In the genomic region with DNA sequence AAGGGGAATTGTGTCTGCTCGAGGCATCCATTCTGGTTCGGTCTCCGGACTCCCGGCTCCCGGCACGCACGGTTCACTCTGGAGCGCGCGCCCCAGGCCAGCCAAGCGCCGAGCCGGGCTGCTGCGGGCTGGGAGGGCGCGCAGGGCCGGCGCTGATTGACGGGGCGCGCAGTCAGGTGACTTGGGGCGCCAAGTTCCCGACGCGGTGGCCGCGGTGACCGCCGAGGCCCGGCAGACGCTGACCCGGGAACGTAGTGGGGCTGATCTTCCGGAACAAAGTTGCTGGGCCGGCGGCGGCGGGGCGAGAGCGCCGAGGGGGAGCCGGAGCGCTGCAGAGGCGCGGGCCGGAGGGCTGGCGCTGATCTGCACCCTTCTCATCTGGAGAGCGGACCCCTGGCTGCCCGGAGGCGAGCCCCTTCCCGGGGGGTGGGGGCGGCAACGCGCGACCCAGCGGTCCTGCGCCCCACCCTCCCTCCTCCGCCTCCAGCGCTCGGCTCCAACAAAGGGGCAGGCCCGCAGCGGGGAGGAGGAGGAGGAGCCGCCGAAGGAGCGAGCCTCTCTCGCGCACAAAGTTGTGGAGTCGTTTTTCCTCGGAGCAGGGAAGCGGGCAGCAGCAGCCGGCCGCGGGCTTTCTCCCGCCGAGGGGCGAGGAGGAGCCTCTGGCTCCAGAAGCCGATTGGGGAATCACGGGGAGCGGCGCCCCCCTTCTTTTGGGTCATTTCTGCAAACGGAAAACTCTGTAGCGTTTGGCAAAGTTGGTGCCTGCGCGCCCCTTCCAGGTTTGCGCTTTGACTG, we compare ENCODE assay signal across 1 cellular context.
TF ChIP-seq lines count a peak whose summit lies in the region.

Gene UTRN (plus strand): TSS at position 583 of the 795 bp plus-strand sequence. CDS start 6,494 bp downstream, outside the sequence.

TF ChIP-seq in HepG2, 621 proteins besides CTCF, POLR2A, EP300 and RAD21 (continued from another document and continues in another):
- TF ChIP-seq, protein P1, sequence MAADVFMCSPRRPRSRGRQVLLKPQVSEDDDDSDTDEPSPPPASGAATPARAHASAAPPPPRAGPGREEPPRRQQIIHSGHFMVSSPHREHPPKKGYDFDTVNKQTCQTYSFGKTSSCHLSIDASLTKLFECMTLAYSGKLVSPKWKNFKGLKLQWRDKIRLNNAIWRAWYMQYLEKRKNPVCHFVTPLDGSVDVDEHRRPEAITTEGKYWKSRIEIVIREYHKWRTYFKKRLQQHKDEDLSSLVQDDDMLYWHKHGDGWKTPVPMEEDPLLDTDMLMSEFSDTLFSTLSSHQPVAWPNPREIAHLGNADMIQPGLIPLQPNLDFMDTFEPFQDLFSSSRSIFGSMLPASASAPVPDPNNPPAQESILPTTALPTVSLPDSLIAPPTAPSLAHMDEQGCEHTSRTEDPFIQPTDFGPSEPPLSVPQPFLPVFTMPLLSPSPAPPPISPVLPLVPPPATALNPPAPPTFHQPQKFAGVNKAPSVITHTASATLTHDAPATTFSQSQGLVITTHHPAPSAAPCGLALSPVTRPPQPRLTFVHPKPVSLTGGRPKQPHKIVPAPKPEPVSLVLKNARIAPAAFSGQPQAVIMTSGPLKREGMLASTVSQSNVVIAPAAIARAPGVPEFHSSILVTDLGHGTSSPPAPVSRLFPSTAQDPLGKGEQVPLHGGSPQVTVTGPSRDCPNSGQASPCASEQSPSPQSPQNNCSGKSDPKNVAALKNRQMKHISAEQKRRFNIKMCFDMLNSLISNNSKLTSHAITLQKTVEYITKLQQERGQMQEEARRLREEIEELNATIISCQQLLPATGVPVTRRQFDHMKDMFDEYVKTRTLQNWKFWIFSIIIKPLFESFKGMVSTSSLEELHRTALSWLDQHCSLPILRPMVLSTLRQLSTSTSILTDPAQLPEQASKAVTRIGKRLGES (CRISPR knock-in tag; IDR thresholded peaks at IDR 0.05; ENCODE audit: borderline replicate concordance), result peak; percentile 69; the same call in 1 of the 2 replicates
- no peak for TF ChIP-seq RBAK (CRISPR knock-in tag; IDR thresholded peaks at IDR 0.05)
- TF ChIP-seq ZNF224 (CRISPR knock-in tag; IDR thresholded peaks at IDR 0.05), result no peak
- peak; percentile 90; the same call in 1 of the 2 replicates for TF ChIP-seq ZNF598 (CRISPR knock-in tag; IDR thresholded peaks at IDR 0.05; ENCODE audit: borderline replicate concordance)
- TF ChIP-seq FOXM1 (CRISPR knock-in tag; IDR thresholded peaks at IDR 0.05), result no peak
- TF ChIP-seq ATAD3A (CRISPR knock-in tag; IDR thresholded peaks at IDR 0.05), result no peak
- peak; percentile 85 for TF ChIP-seq ZNF768 (CRISPR knock-in tag; IDR thresholded peaks at IDR 0.05)
- TF ChIP-seq HNF1A (IDR thresholded peaks at IDR 0.05; ENCODE audit: low read depth), result no peak
- peak; percentile 78 for TF ChIP-seq HNF1A (CRISPR knock-in tag; IDR thresholded peaks at IDR 0.05; ENCODE audit: borderline replicate concordance)
- TF ChIP-seq ZNF574 (CRISPR knock-in tag; IDR thresholded peaks at IDR 0.05), result peak; percentile 90
- no peak for TF ChIP-seq FOXA1 (IDR thresholded peaks at IDR 0.05)
- no peak for TF ChIP-seq FOXA1 (CRISPR knock-in tag; IDR thresholded peaks at IDR 0.05)
- no peak; the same call in 1 of the 2 replicates for TF ChIP-seq ETV6 (CRISPR knock-in tag; conservative IDR thresholded peaks at IDR 0.05)
- 0 out of 2 replicates have a peak, but pooled peaks have one; percentile 27 for TF ChIP-seq FIP1L1 (IDR thresholded peaks at IDR 0.05; ENCODE audit: borderline replicate concordance, insufficient read depth, low read depth, low read length)
- TF ChIP-seq NFE2L2 (IDR thresholded peaks at IDR 0.05; ENCODE audit: low read length), result no peak
- TF ChIP-seq CSRNP1 (CRISPR knock-in tag; IDR thresholded peaks at IDR 0.05), result peak; percentile 97
- TF ChIP-seq ZBTB2 (CRISPR knock-in tag; IDR thresholded peaks at IDR 0.05; ENCODE audit: low read depth), result peak; percentile 88
- no peak for TF ChIP-seq ZNF672 (CRISPR knock-in tag; IDR thresholded peaks at IDR 0.05)
- TF ChIP-seq PHB2 (IDR thresholded peaks at IDR 0.05; ENCODE audit: partially characterized antibody), result no peak
- TF ChIP-seq ZXDC (CRISPR knock-in tag; IDR thresholded peaks at IDR 0.05), result peak; percentile 89; the same call in 1 of the 2 replicates
- 0 out of 2 replicates have a peak, but pooled peaks have one; percentile 55 for TF ChIP-seq NFAT5 (CRISPR knock-in tag; IDR thresholded peaks at IDR 0.05)
- TF ChIP-seq ZNF740 (CRISPR knock-in tag; IDR thresholded peaks at IDR 0.05), result peak; percentile 66; the same call in 1 of the 2 replicates
- no peak for TF ChIP-seq ZNF101 (CRISPR knock-in tag; IDR thresholded peaks at IDR 0.05; ENCODE audit: borderline replicate concordance, low read depth)
- TF ChIP-seq HNF4A (CRISPR knock-in tag; IDR thresholded peaks at IDR 0.05), result no peak
- TF ChIP-seq ZSCAN31 (CRISPR knock-in tag; IDR thresholded peaks at IDR 0.05; ENCODE audit: low read depth), result peak; percentile 99
- peak; percentile 66; the same call in 1 of the 2 replicates for TF ChIP-seq GZF1 (CRISPR knock-in tag; IDR thresholded peaks at IDR 0.05)
- TF ChIP-seq SKI (IDR thresholded peaks at IDR 0.05; ENCODE audit: partially characterized antibody), result peak; percentile 78
- TF ChIP-seq NRL (CRISPR knock-in tag; IDR thresholded peaks at IDR 0.05; ENCODE audit: borderline replicate concordance), result peak; percentile 94
- no peak for TF ChIP-seq ZNF510 (CRISPR knock-in tag; IDR thresholded peaks at IDR 0.05; ENCODE audit: low read depth)
- no peak for TF ChIP-seq ISX (CRISPR knock-in tag; conservative IDR thresholded peaks at IDR 0.05)
